In the genomic region with DNA sequence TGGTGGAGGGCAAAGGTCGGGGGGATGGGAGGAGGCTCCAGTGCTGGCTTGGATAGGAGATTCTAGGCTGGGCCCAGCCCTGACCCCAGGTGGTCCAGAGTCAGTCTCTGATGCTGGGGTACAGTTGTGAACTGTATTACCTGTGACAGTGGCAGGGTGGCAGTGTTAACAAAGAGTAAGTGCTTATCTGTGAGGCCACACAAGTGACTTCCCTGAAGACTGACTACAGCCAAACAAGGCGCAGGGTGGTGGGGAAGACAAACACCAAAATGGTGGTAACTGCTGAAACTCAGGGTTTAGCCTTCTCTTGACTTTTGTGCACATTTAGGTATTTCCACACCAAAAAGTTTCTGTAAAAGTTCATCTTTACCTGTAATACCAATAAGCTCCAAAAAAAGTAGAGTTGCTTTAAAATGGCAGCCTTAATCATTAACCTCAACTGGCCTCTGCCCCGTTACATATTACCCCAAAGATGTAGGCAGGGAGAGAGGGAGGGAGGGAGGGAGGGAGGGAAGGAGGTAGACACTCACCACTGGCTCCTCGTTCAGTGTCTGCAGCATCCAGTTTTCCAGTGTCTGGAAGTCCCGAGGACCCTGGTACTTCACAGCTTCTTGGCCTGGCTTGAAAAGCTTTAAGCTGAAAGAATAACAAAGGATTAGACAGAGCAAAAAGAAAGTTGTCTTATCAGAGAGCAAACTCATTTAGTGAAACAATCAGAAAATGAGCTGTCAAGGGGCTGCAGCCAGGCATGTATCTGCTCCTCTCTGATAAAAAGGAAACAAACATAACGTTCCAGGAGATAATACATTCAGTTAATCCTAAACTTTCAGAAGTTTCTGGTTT, we compare ENCODE assay signal across 9 cellular contexts. TPM values are rescaled to one million over a fixed set of nuclear protein-coding genes. Genes with fewer than 3 reads are reported as not detected.
DNase-seq lines count a peak whose midpoint lies in the region; ATAC-seq and TF ChIP-seq lines count a peak whose summit lies in the region.
"Had no signal": no experiment of that assay in that cellular context is flagged by ENCODE, and none has a peak within 500 bp of the region (broad histone marks: within the 10 kb centered on the region; RNA-seq: fewer than 3 reads in every experiment).

No MANE protein-coding gene starts in this region.

- no peak for TF ChIP-seq CTCF in lower lobe of right lung (IDR thresholded peaks at IDR 0.05)

- H3K4me1 Mint-ChIP-seq in naive thymus-derived CD4-positive, alpha-beta T cell: no peaks in the 10 kb centered on the region
- H3K4me1 Mint-ChIP-seq in CD4-positive, alpha-beta memory T cell: peaks cover 0 to 1% (median 0%) of the 10 kb centered on the region in 4 donors

- no peak overlapping the region for H2AFZ ChIP-seq in Karpas-422 (ENCODE audit: low read length)

- peak; percentile 28 for DNase-seq in astrocyte of the hippocampus (ENCODE audit: low read depth, low spot score)
- DNase-seq in naive thymus-derived CD4-positive, alpha-beta T cell: no peak
- DNase-seq in Karpas-422: no peak
- no peak for DNase-seq in CD4-positive, alpha-beta memory T cell
- no peak for DNase-seq in lower lobe of right lung
- no peak for DNase-seq in GM19240 (ENCODE audit: insufficient read length, low spot score)

- H3K4me3 ChIP-seq in naive thymus-derived CD4-positive, alpha-beta T cell (ENCODE audit: low read length): no peak overlapping the region
- no peak overlapping the region for H3K4me3 ChIP-seq in Karpas-422 (ENCODE audit: low read length)
- H3K4me3 ChIP-seq in CD4-positive, alpha-beta memory T cell (ENCODE audit: low read length in 2 of 2): no peak overlapping the region
- no peak overlapping the region for H3K4me3 ChIP-seq in lower lobe of right lung

- H3K27ac ChIP-seq in naive thymus-derived CD4-positive, alpha-beta T cell (ENCODE audit: low read depth, low read length): no peak overlapping the region
- H3K27ac ChIP-seq in Karpas-422 (ENCODE audit: low read length) (no peak overlapping the region), lower lobe of right lung (no peak overlapping the region)
- no peak overlapping the region for H3K27ac ChIP-seq in CD4-positive, alpha-beta memory T cell (ENCODE audit: low read depth, low read length)

- H3K36me3 ChIP-seq in naive thymus-derived CD4-positive, alpha-beta T cell (ENCODE audit: control insufficient read depth in 2 of 3, insufficient read depth in 3 of 3, low read length in 3 of 3): peaks cover 5 to 42% (median 8%) of the 10 kb centered on the region in 3 experiments
- H3K36me3 ChIP-seq in Karpas-422 (ENCODE audit: insufficient read depth, low read length) (peaks cover 61% of the 10 kb centered on the region; the same call in 1 of the 2 replicates), lower lobe of right lung (peaks cover 98% of the 10 kb centered on the region)
- peaks cover 21% of the 10 kb centered on the region for H3K36me3 ChIP-seq in CD4-positive, alpha-beta memory T cell (ENCODE audit: insufficient read depth, low read length)

- H4K20me1 ChIP-seq in Karpas-422 (ENCODE audit: insufficient read depth, low read depth, low read length): peaks cover 5% of the 10 kb centered on the region; the same call in 1 of the 2 replicates

- intact Hi-C loops in naive thymus-derived CD4-positive, alpha-beta T cell (cut with micrococcal nuclease): loop anchor here in 1 of 2 donors (1.0 kb wide), 1 partner anchor 160 kb away; no protein-coding TSS in a partner anchor
- intact Hi-C loops in CD4-positive, alpha-beta memory T cell (cut with micrococcal nuclease): no loop called here
- intact Hi-C loops in lower lobe of right lung (cut with DNase I): no loop called here

- H3K9me3 ChIP-seq in naive thymus-derived CD4-positive, alpha-beta T cell (ENCODE audit: control insufficient read depth in 2 of 3, low read length in 3 of 3): no peaks in the 10 kb centered on the region
- H3K9me3 ChIP-seq in Karpas-422 (ENCODE audit: low read length) (no peaks in the 10 kb centered on the region), lower lobe of right lung (no peaks in the 10 kb centered on the region)
- no peaks in the 10 kb centered on the region for H3K9me3 ChIP-seq in CD4-positive, alpha-beta memory T cell (ENCODE audit: control insufficient read depth in 1 of 2, low read length in 2 of 2)

- no peaks in the 10 kb centered on the region for H3K9me2 ChIP-seq in Karpas-422 (replicated peaks; ENCODE audit: insufficient read depth, low read length)

- CTCF ChIA-PET in naive thymus-derived CD4-positive, alpha-beta T cell (lab: Charles Lee): no interaction called here
- CTCF ChIA-PET in CD4-positive, alpha-beta memory T cell (lab: Charles Lee; ENCODE audit: partially characterized antibody): interaction anchor here (0.8 to 3.2 kb wide), 2 partner anchors 9 to 320 kb away, joined by 6 to 17 read pairs; no protein-coding TSS in a partner anchor

- H3K4me2 ChIP-seq in Karpas-422 (ENCODE audit: low read depth, low read length, poor library complexity, severe bottlenecking): no peak overlapping the region

- H3K9me3 Mint-ChIP-seq in naive thymus-derived CD4-positive, alpha-beta T cell: no peaks in the 10 kb centered on the region
- no peaks in the 10 kb centered on the region for H3K9me3 Mint-ChIP-seq in CD4-positive, alpha-beta memory T cell
- H3K9me3 Mint-ChIP-seq: T-helper 1 cell treated with Interleukin-12 subunit alpha and Interleukin-12 subunit beta and Interleukin-4 antibody, amounts not matched to agents 30 μg/mL and 1 μg/mL, for 36 hours had no signal

- peaks cover 9 to 55% (median 21%) of the 10 kb centered on the region in 5 donors for H3K36me3 Mint-ChIP-seq in naive thymus-derived CD4-positive, alpha-beta T cell
- peaks cover 40 to 83% of the 10 kb centered on the region in 2 donors for H3K36me3 Mint-ChIP-seq in CD4-positive, alpha-beta memory T cell

- H3K79me2 ChIP-seq in Karpas-422 (ENCODE audit: low read length): peaks cover 36% of the 10 kb centered on the region

- no peaks in the 10 kb centered on the region for H3K27me3 ChIP-seq in naive thymus-derived CD4-positive, alpha-beta T cell (ENCODE audit: control insufficient read depth in 2 of 2, insufficient read depth in 2 of 2, low read length in 2 of 2)
- H3K27me3 ChIP-seq in Karpas-422 (ENCODE audit: low read length): no peaks in the 10 kb centered on the region
- H3K27me3 ChIP-seq in CD4-positive, alpha-beta memory T cell (ENCODE audit: insufficient read depth, low read length): no peaks in the 10 kb centered on the region
- H3K27me3 ChIP-seq in lower lobe of right lung (ENCODE audit: low read depth): no peaks in the 10 kb centered on the region

- no peaks in the 10 kb centered on the region for H3K4me1 ChIP-seq in naive thymus-derived CD4-positive, alpha-beta T cell (ENCODE audit: control insufficient read depth in 2 of 2, insufficient read depth in 2 of 2, low read length in 2 of 2)
- H3K4me1 ChIP-seq in Karpas-422 (ENCODE audit: low read length) (peaks cover 21% of the 10 kb centered on the region), lower lobe of right lung (no peaks in the 10 kb centered on the region)
- H3K4me1 ChIP-seq in CD4-positive, alpha-beta memory T cell (ENCODE audit: insufficient read depth, low read length): no peaks in the 10 kb centered on the region

- POLR2A ChIA-PET in naive thymus-derived CD4-positive, alpha-beta T cell (lab: Charles Lee): no interaction called here
- POLR2A ChIA-PET in CD4-positive, alpha-beta memory T cell (lab: Charles Lee; ENCODE audit: partially characterized antibody): no interaction called here

- H3K9ac ChIP-seq in Karpas-422 (ENCODE audit: low read length): no peak overlapping the region

- H3K27ac Mint-ChIP-seq in naive thymus-derived CD4-positive, alpha-beta T cell: no peak overlapping the region
- no peak overlapping the region for H3K27ac Mint-ChIP-seq in CD4-positive, alpha-beta memory T cell
- H3K27ac Mint-ChIP-seq: T-helper 1 cell treated with Interleukin-12 subunit alpha and Interleukin-12 subunit beta and Interleukin-4 antibody, amounts not matched to agents 30 μg/mL and 1 μg/mL, for 36 hours had no signal

- no peaks in the 10 kb centered on the region for H3K27me3 Mint-ChIP-seq in naive thymus-derived CD4-positive, alpha-beta T cell
- H3K27me3 Mint-ChIP-seq in CD4-positive, alpha-beta memory T cell: no peaks in the 10 kb centered on the region

- no peak overlapping the region for H3K4me3 Mint-ChIP-seq in naive thymus-derived CD4-positive, alpha-beta T cell
- no peak overlapping the region for H3K4me3 Mint-ChIP-seq in CD4-positive, alpha-beta memory T cell
- H3K4me3 Mint-ChIP-seq: T-helper 1 cell treated with Interleukin-12 subunit alpha and Interleukin-12 subunit beta and Interleukin-4 antibody, amounts not matched to agents 30 μg/mL and 1 μg/mL, for 36 hours had no signal

- peak; percentile 75 for ATAC-seq in GM18861 (IDR thresholded peaks at IDR 0.05; ENCODE audit: unreplicated experiment)
- peak; percentile 42 for ATAC-seq in HG03108 (IDR thresholded peaks at IDR 0.05; ENCODE audit: unreplicated experiment)
- peak; percentile 48 for ATAC-seq in naive thymus-derived CD4-positive, alpha-beta T cell
- ATAC-seq in lower lobe of right lung: no peak

RNA-seq across cellular contexts. Expression of gene TXNDC5, which starts 11.3 kb away (rescaled TPM):
- total RNA-seq in naive thymus-derived CD4-positive, alpha-beta T cell: 10 to 100 TPM; 11.5 to 48.6 (median 34.8) TPM
- 10 to 100 TPM; 16.7 to 21.4 TPM for polyA plus RNA-seq in naive thymus-derived CD4-positive, alpha-beta T cell
- total RNA-seq in Karpas-422 (2014; rRNA removed; shearing (Covaris generic); ENCODE audit: low replicate concordance): 66.6 and 80.4 TPM in 2 replicates
- 10 to 100 TPM; 18.1 to 21.8 TPM for total RNA-seq in CD4-positive, alpha-beta memory T cell
- 10 to 100 TPM; 26.9 to 45.7 TPM for polyA plus RNA-seq in CD4-positive, alpha-beta memory T cell
- total RNA-seq in lower lobe of right lung: 98.3 TPM

Comparison
In these comparisons a context has a peak if more than half of its experiments do, and no peak if none do; other contexts are left out.
1. ATAC-seq: peak in GM18861 (single experiment), HG03108 (single experiment) and naive thymus-derived CD4-positive, alpha-beta T cell (single experiment); none in lower lobe of right lung (0 of 2).